12 cellular contexts compared by ENCODE assay signal in the genomic region with DNA sequence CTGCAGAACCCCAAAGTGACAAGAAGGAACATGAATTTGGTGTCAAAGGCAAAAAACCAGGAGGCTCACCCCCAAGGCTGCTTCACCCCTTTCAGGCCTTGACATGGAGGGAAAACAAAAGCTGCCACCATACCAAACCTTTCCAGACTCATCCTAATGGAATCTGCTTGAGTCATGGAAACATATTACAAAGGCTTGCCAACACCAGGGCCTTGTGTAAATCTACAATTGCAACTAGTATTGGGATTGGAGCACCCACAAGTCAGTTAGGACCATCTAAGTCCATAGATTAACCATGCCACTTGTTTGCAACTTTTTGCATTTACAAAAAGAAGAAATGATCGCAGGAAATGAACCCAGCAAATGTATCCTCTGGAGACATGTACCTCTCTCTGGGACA.
DNase-seq lines count a peak whose midpoint lies in the region; ATAC-seq and TF ChIP-seq lines count a peak whose summit lies in the region.
"Had no signal": no experiment of that assay in that cellular context is flagged by ENCODE, and none has a peak within 500 bp of the region (broad histone marks: within the 10 kb centered on the region; RNA-seq: fewer than 3 reads in every experiment).

No MANE protein-coding gene starts in this region.

- no peaks in the 10 kb centered on the region for H3K36me3 ChIP-seq in ACC112 (ENCODE audit: insufficient read depth, low read length)
- no peaks in the 10 kb centered on the region for H3K36me3 ChIP-seq in left lung
- H3K36me3 ChIP-seq in spleen: no peaks in the 10 kb centered on the region
- H3K36me3 ChIP-seq: upper lobe of right lung had no signal

- intact Hi-C loops in left lung (cut with DNase I): no loop called here
- intact Hi-C loops in spleen (cut with DNase I; ENCODE audit: low total_unique reads): no loop called here
- intact Hi-C loops in CD4-positive, alpha-beta T cell (cut with DNase I, micrococcal nuclease): no loop called here

- H3K27me3 Mint-ChIP-seq in CD4-positive, alpha-beta T cell: peaks cover 27% of the 10 kb centered on the region

- H3K4me1 ChIP-seq in ACC112 (ENCODE audit: control insufficient read depth, insufficient read depth, low read length, unreplicated experiment) (peaks cover 29% of the 10 kb centered on the region), left lung (peaks cover 0 to 3% of the 10 kb centered on the region in 2 donors), spleen (no peaks in the 10 kb centered on the region)
- H3K4me1 ChIP-seq: upper lobe of right lung had no signal

- TF ChIP-seq CTCF in astrocyte of the spinal cord (IDR thresholded peaks at IDR 0.05; ENCODE audit: low read depth, low read length) (no peak), left lung (IDR thresholded peaks at IDR 0.05) (no peak), spleen (IDR thresholded peaks at IDR 0.05 in 8 of 11, conservative IDR thresholded peaks at IDR 0.05 in 3 of 11) (no peak)
- TF ChIP-seq CTCF in CD4-positive, alpha-beta T cell (IDR thresholded peaks at IDR 0.05): no peak

- no peak for TF ChIP-seq POLR2A in spleen (IDR thresholded peaks at IDR 0.05)

- H2AFZ ChIP-seq in ACC112 (ENCODE audit: low read length, unreplicated experiment): no peak overlapping the region

- H3K9me3 ChIP-seq in left lung: no peaks in the 10 kb centered on the region
- no peaks in the 10 kb centered on the region for H3K9me3 ChIP-seq in spleen
- H3K9me3 ChIP-seq in CD4-positive, alpha-beta T cell (ENCODE audit: control insufficient read depth, low read length): no peaks in the 10 kb centered on the region
- H3K9me3 ChIP-seq: upper lobe of right lung had no signal

- H3K4me1 Mint-ChIP-seq in CD4-positive, alpha-beta T cell (ENCODE audit: low read depth): no peaks in the 10 kb centered on the region
- H3K4me1 Mint-ChIP-seq: CD4-positive, CD25-positive, alpha-beta regulatory T cell had no signal

- no peaks in the 10 kb centered on the region for H3K9me3 Mint-ChIP-seq in CD4-positive, alpha-beta T cell

- H3K27ac Mint-ChIP-seq in CD4-positive, alpha-beta T cell: no peak overlapping the region
- H3K27ac Mint-ChIP-seq: CD4-positive, CD25-positive, alpha-beta regulatory T cell had no signal

- H3K4me3 ChIP-seq in ACC112 (ENCODE audit: low read depth, low read length): peak overlapping the region; percentile 28; the same call in 1 of the 2 replicates
- no peak overlapping the region for H3K4me3 ChIP-seq in astrocyte of the spinal cord (ENCODE audit: low read depth, low read length)
- no peak overlapping the region for H3K4me3 ChIP-seq in left lung
- H3K4me3 ChIP-seq in spleen: no peak overlapping the region
- H3K4me3 ChIP-seq: upper lobe of right lung had no signal

- in situ Hi-C loops in astrocyte of the spinal cord (cut with HindIII; ENCODE audit: low sequenced_read_pairs): no loop called here

- WGBS in spleen, 5 donors: 94 to 98% (median 97%) methylated on average over 1 of the region's 1 CpG

- no peak overlapping the region for H3K4me3 Mint-ChIP-seq in CD4-positive, alpha-beta T cell
- H3K4me3 Mint-ChIP-seq: CD4-positive, CD25-positive, alpha-beta regulatory T cell had no signal

- no peaks in the 10 kb centered on the region for H3K36me3 Mint-ChIP-seq in CD4-positive, alpha-beta T cell (ENCODE audit: low read depth)
- H3K36me3 Mint-ChIP-seq: CD4-positive, CD25-positive, alpha-beta regulatory T cell had no signal

- H3K79me2 ChIP-seq in ACC112 (ENCODE audit: control insufficient read depth, insufficient read depth, low read length, unreplicated experiment): no peaks in the 10 kb centered on the region

- H3K27me3 ChIP-seq in ACC112 (ENCODE audit: insufficient read depth, low read length): no peaks in the 10 kb centered on the region
- no peaks in the 10 kb centered on the region for H3K27me3 ChIP-seq in left lung
- H3K27me3 ChIP-seq in spleen (replicated peaks in 1 of 7): no peaks in the 10 kb centered on the region
- no peaks in the 10 kb centered on the region for H3K27me3 ChIP-seq in CD4-positive, alpha-beta T cell (ENCODE audit: control insufficient read depth, insufficient read depth, low read length)
- H3K27me3 ChIP-seq: upper lobe of right lung had no signal

- H3K27ac ChIP-seq in ACC112 (ENCODE audit: low read depth, low read length) (peak overlapping the region; percentile 96), left lung (peak overlapping the region in 1 of 2 donors; percentile 19), spleen (no peak overlapping the region)
- H3K27ac ChIP-seq in CD4-positive, alpha-beta T cell (ENCODE audit: low read depth, low read length): no peak overlapping the region
- H3K27ac ChIP-seq: upper lobe of right lung had no signal

- CTCF ChIA-PET in CD4-positive, alpha-beta T cell (lab: Charles Lee): no interaction called here

- ATAC-seq in left lung (peak; percentile 22), GM19452 (IDR thresholded peaks at IDR 0.05; ENCODE audit: unreplicated experiment) (no peak)
- no peak for ATAC-seq in CD4-positive, alpha-beta T cell (ENCODE audit: poor library complexity)

- POLR2A ChIA-PET in CD4-positive, alpha-beta T cell (lab: Charles Lee): no interaction called here

- DNase-seq in HT1080 (ENCODE audit: low read depth) (peak; percentile 90), astrocyte of the spinal cord (ENCODE audit: low read depth, low spot score) (peak; percentile 92), left lung (no peak), spleen (no peak)
- no peak for DNase-seq in CD4-positive, alpha-beta T cell
- DNase-seq in activated CD8-positive, alpha-beta memory T cell treated with anti-CD3 and anti-CD28 coated beads, Interleukin-2, amount 50 U/mL, for 4 hours: no peak
- DNase-seq: activated gamma-delta T cell; CD4-positive, CD25-positive, alpha-beta regulatory T cell; stimulated activated CD4-positive, alpha-beta T cell treated with anti-CD3 and anti-CD28 coated beads, Interleukin-4, amount 100 ng/mL, for 1 hour; upper lobe of right lung had no signal

Comparison
In these comparisons a context has a peak if more than half of its experiments do, and no peak if none do; other contexts are left out.
1. DNase-seq: peak in HT1080 (single experiment) and astrocyte of the spinal cord (single experiment); none in left lung (0 of 2), spleen (single experiment), CD4-positive, alpha-beta T cell (0 of 10) and activated CD8-positive, alpha-beta memory T cell treated with anti-CD3 and anti-CD28 coated beads, Interleukin-2, amount 50 U/mL, for 4 hours (single experiment).